ENCODE assay signal across 8 cellular contexts in genomic region chr12:54935235-54935951, GRCh38. TPM values are rescaled to one million over a fixed set of nuclear protein-coding genes. Genes with fewer than 3 reads are reported as not detected.
DNase-seq lines count a peak whose midpoint lies in the region; TF ChIP-seq lines count a peak whose summit lies in the region.

No MANE protein-coding gene starts in this region.

- TF ChIP-seq CTCF in GM12864 (IDR thresholded peaks at IDR 0.05; ENCODE audit: low read depth, low read length, missing control alignments) (no peak), LNCAP (IDR thresholded peaks at IDR 0.05) (peak; percentile 35; the same call in 1 of the 2 replicates)

- no peak overlapping the region for H3K4me3 ChIP-seq in GM12864 (ENCODE audit: low read depth, low read length)

- DNase-seq in GM12864 (ENCODE audit: low read depth) (peak; percentile 78), H4 (ENCODE audit: low spot score) (peak; percentile 93), activated T-cell treated with anti-CD3 and anti-CD28 coated beads for 4 hours (peak; percentile 30), foreskin melanocyte (peak; percentile 38), NCI-H2029 (lab: John Stamatoyannopoulos, UW) (no peak), NCI-H2081 (lab: John Stamatoyannopoulos, UW) (no peak)
- peak in 2 of 3 experiments; percentile 24 for DNase-seq in stimulated activated CD4-positive, alpha-beta T cell treated with anti-CD3 and anti-CD28 coated beads, TNF-alpha, amount 100 ng/mL, for 4 hours (ENCODE audit: low read depth in 3 of 3)

RNA-seq across cellular contexts. Expression of gene TESPA1, which starts 49.2 kb away (rescaled TPM):
- total RNA-seq in H4 (2014; rRNA removed; shearing (Covaris generic)) = 1.8 and 11.7 TPM in 2 replicates

Comparison
In these comparisons a context has a peak if more than half of its experiments do, and no peak if none do; other contexts are left out.
1. DNase-seq: peak in GM12864 (single experiment), H4 (single experiment), activated T-cell treated with anti-CD3 and anti-CD28 coated beads for 4 hours (single experiment), foreskin melanocyte (single experiment) and stimulated activated CD4-positive, alpha-beta T cell treated with anti-CD3 and anti-CD28 coated beads, TNF-alpha, amount 100 ng/mL, for 4 hours (2 of 3); none in NCI-H2029 (single experiment) and NCI-H2081 (0 of 2).